8 cellular contexts compared by ENCODE assay signal in genomic region chr13:97434417-97435296, GRCh38. TPM values are rescaled to one million over a fixed set of nuclear protein-coding genes. Genes with fewer than 3 reads are reported as not detected.
DNase-seq lines count a peak whose midpoint lies in the region; ATAC-seq and TF ChIP-seq lines count a peak whose summit lies in the region.

No MANE protein-coding gene starts in this region.

- ATAC-seq in HG02970 (IDR thresholded peaks at IDR 0.05; ENCODE audit: low FRiP score, unreplicated experiment) (peak; percentile 0), Panc1 (peak; percentile 6; the same call in 1 of the 2 replicates), heart left ventricle (no peak), HG02588 (IDR thresholded peaks at IDR 0.05; ENCODE audit: unreplicated experiment) (no peak)

- intact Hi-C loops in Panc1 (cut with micrococcal nuclease; ENCODE audit: unreplicated experiment) (no loop called here), heart left ventricle (cut with DNase I) (loop anchor here in 4 of 10 donors (5.0 to 10.0 kb wide), 12 partner anchors 67 to 370 kb away; partner anchors contain the start of gene MBNL2 (in 3 of the 4)), prostate gland (cut with DNase I) (loop anchor here (5.0 kb wide), 3 partner anchors 67 to 322 kb away; partner anchors contain the start of gene MBNL2), uterus (cut with DNase I; ENCODE audit: low total_unique reads) (no loop called here)

- BruUV-seq in Panc1 (replicated peaks; lab: Mats Ljungman, UMichigan) = no TSS peak

- POLR2A ChIA-PET in Panc1 (lab: Charles Lee) = interaction anchor here (0.6 to 0.7 kb wide), 2 partner anchors 192 to 210 kb away, joined by 11 to 15 read pairs; no protein-coding TSS in a partner anchor

- H3K4me3 ChIP-seq in GM12865 (ENCODE audit: low read depth, low read length) = peak overlapping the region; percentile 96
- peak overlapping the region; percentile 71 to 89 for H3K4me3 ChIP-seq in Panc1 (ENCODE audit: low read depth in 2 of 2, low read length in 2 of 2)
- H3K4me3 ChIP-seq in heart left ventricle = peak overlapping the region; percentile 54 to 92 (median 81)
- peak overlapping the region; percentile 77 to 80 for H3K4me3 ChIP-seq in prostate gland
- H3K4me3 ChIP-seq in uterus = peak overlapping the region; percentile 61 to 88

- no peaks in the 10 kb centered on the region; the same call in 1 of the 2 replicates for H3K36me3 ChIP-seq in Panc1 (ENCODE audit: control insufficient read depth, insufficient read depth, low read length)
- H3K36me3 ChIP-seq in heart left ventricle = peaks cover 0 to 6% (median 0%) of the 10 kb centered on the region in 9 donors
- H3K36me3 ChIP-seq in prostate gland = no peaks in the 10 kb centered on the region
- H3K36me3 ChIP-seq in uterus = no peaks in the 10 kb centered on the region

- H3K27me3 ChIP-seq in Panc1 (ENCODE audit: control insufficient read depth, insufficient read depth, low read length) = no peaks in the 10 kb centered on the region
- no peaks in the 10 kb centered on the region for H3K27me3 ChIP-seq in heart left ventricle
- no peaks in the 10 kb centered on the region for H3K27me3 ChIP-seq in prostate gland (replicated peaks; ENCODE audit: insufficient read depth)
- H3K27me3 ChIP-seq in uterus = no peaks in the 10 kb centered on the region

- H3K27ac ChIP-seq in Panc1 (ENCODE audit: low read length) (peak overlapping the region; percentile 81), heart left ventricle (peak overlapping the region; percentile 28 to 100 (median 80)), prostate gland (peak overlapping the region; percentile 80 to 100), uterus (peak overlapping the region; percentile 100)

- TF ChIP-seq POLR2A in heart left ventricle (IDR thresholded peaks at IDR 0.05) (no peak), prostate gland (IDR thresholded peaks at IDR 0.05) (no peak), uterus (IDR thresholded peaks at IDR 0.05) (no peak)

- DNase-seq in GM12865 (ENCODE audit: low read depth) (peak; percentile 52), Panc1 (ENCODE audit: low read depth, low spot score) (no peak), heart left ventricle (peak; percentile 36 to 76 (median 50)), prostate gland (ENCODE audit: low spot score) (peak; percentile 45), uterus (peak; percentile 44 to 46)
- peak; percentile 37 for DNase-seq in activated naive CD4-positive, alpha-beta T cell treated with anti-CD3 and anti-CD28 coated beads, Interleukin-2, amount 50 U/mL, for 16 hours

- H3K9me3 ChIP-seq in Panc1 (ENCODE audit: control insufficient read depth, insufficient read depth, low read depth, low read length) (no peaks in the 10 kb centered on the region), heart left ventricle (no peaks in the 10 kb centered on the region), prostate gland (no peaks in the 10 kb centered on the region), uterus (no peaks in the 10 kb centered on the region)

- CTCF ChIA-PET in Panc1 (lab: Charles Lee) = no interaction called here

- TF ChIP-seq CTCF in GM12865 (IDR thresholded peaks at IDR 0.05; ENCODE audit: insufficient read depth, low read depth, low read length, missing control alignments) (no peak), Panc1 (IDR thresholded peaks at IDR 0.05) (no peak), heart left ventricle (IDR thresholded peaks at IDR 0.05) (no peak), prostate gland (IDR thresholded peaks at IDR 0.05) (no peak), uterus (IDR thresholded peaks at IDR 0.05) (no peak)

- WGBS in heart left ventricle, 4 donors = 0 to 1% (median 1%) methylated on average over 6 to 59 of the region's 59 CpGs
- WGBS in prostate gland = under 1% methylated on average over 56 of the region's 59 CpGs

- in situ Hi-C loops in Panc1 (cut with HindIII; ENCODE audit: low pct_unique_long_range_greater_than_20kb, low sequenced_read_pairs) = no loop called here

- peaks cover 24% of the 10 kb centered on the region; the same call in 1 of the 2 replicates for H3K4me1 ChIP-seq in Panc1 (ENCODE audit: control insufficient read depth, insufficient read depth, low read length)
- H3K4me1 ChIP-seq in heart left ventricle = peaks cover 3 to 58% (median 40%) of the 10 kb centered on the region in 12 donors
- no peaks in the 10 kb centered on the region for H3K4me1 ChIP-seq in prostate gland (replicated peaks)
- no peaks in the 10 kb centered on the region for H3K4me1 ChIP-seq in uterus

RNA-seq across cellular contexts. Expression of gene RAP2A, which starts 0.7 kb away (rescaled TPM):
- total RNA-seq in Panc1 (2021; ENCODE audit: unreplicated experiment) (44.3 TPM), heart left ventricle (10 to 100 TPM; 14.2 to 34.8 (median 24.3) TPM), prostate gland (10 to 100 TPM in 1 of 2 donors, 1 to 10 TPM in 1; 7.5 to 11.6 TPM), uterus (10 to 100 TPM in 3 of 4 donors, 1 to 10 TPM in 1; 7.9 to 76.9 (median 24.2) TPM)
- 28.6 TPM for polyA plus RNA-seq in Panc1 (2012; ENCODE audit: insufficient read length)
- 10 to 100 TPM in 1 of 2 donors, 1 to 10 TPM in 1; 3.9 to 14.5 TPM for polyA plus RNA-seq in heart left ventricle

Comparison
In these comparisons a context has a peak if more than half of its experiments do, and no peak if none do; other contexts are left out.
1. ATAC-seq: peak in HG02970 (single experiment) and Panc1 (single experiment); none in heart left ventricle (0 of 4) and HG02588 (single experiment).
2. Peak in every context shown above with its lines, with median percentiles within 50 percentile points of each other: H3K4me3 ChIP-seq and H3K27ac ChIP-seq.